In the genomic region with DNA sequence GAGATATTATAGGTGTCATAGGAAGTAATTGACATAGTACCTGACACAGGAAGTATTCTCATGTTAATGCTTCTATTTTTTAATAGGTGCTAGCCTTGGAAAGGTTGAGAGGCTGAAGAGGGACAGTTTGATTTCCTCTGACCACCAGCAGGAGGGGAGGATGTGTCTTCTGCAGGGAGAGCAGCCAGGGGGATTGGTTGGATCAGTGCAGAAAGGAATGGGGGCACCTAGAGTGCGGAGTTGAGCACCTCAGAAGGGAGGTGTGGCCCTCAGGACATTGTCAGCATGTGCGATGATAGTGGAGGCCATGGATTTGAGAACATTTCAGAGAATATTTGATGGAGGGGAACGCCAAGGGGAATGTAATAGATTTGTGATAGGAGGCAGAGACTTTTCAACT, we compare ENCODE assay signal across 17 cellular contexts. TPM values are rescaled to one million over a fixed set of nuclear protein-coding genes. Genes with fewer than 3 reads are reported as not detected.
DNase-seq lines count a peak whose midpoint lies in the region; ATAC-seq, FAIRE-seq and TF ChIP-seq lines count a peak whose summit lies in the region.
"Had no signal": no experiment of that assay in that cellular context is flagged by ENCODE, and none has a peak within 500 bp of the region (broad histone marks: within the 10 kb centered on the region; RNA-seq: fewer than 3 reads in every experiment).

No MANE protein-coding gene starts in this region.

- CTCF ChIA-PET in Calu3 (lab: Charles Lee) = no interaction called here
- CTCF ChIA-PET in RWPE1 (lab: Yijun Ruan, JAX) = no interaction called here

- TF ChIP-seq CTCF in Calu3 (IDR thresholded peaks at IDR 0.05; ENCODE audit: unreplicated experiment) (no peak), RWPE1 (conservative IDR thresholded peaks at IDR 0.05; ENCODE audit: low read depth) (no peak), kidney (IDR thresholded peaks at IDR 0.05; ENCODE audit: borderline replicate concordance, extremely low read depth, insufficient read depth) (no peak)

- H3K36me3 ChIP-seq in kidney (ENCODE audit: control insufficient read depth in 1 of 2, insufficient read depth in 2 of 2, low read length in 2 of 2) = peaks cover 9 to 14% of the 10 kb centered on the region in 2 donors

- H3K36me3 Mint-ChIP-seq in Calu3 (ENCODE audit: insufficient read depth, unreplicated experiment) = peaks cover 72% of the 10 kb centered on the region
- peaks cover 58% of the 10 kb centered on the region for H3K36me3 Mint-ChIP-seq in central memory CD8-positive, alpha-beta T cell (ENCODE audit: insufficient read depth)
- H3K36me3 Mint-ChIP-seq in naive B cell = peaks cover 5 to 10% of the 10 kb centered on the region in 2 donors

- peaks cover 8 to 13% of the 10 kb centered on the region in 2 donors for H3K4me1 ChIP-seq in kidney (ENCODE audit: control insufficient read depth in 1 of 2, insufficient read depth in 1 of 2, low read depth in 1 of 2, low read length in 2 of 2)

- no peak overlapping the region for H3K4me3 ChIP-seq in kidney (ENCODE audit: low read length in 2 of 2)
- H3K4me3 ChIP-seq: heart left ventricle, thyroid gland had no signal

- H3K27ac Mint-ChIP-seq in Calu3 (ENCODE audit: unreplicated experiment) = peak overlapping the region; percentile 70
- peak overlapping the region; percentile 91 for H3K27ac Mint-ChIP-seq in central memory CD8-positive, alpha-beta T cell (ENCODE audit: low read depth)
- H3K27ac Mint-ChIP-seq in naive B cell = peak overlapping the region; percentile 55 to 87 (median 80)

- H3K4me1 Mint-ChIP-seq in Calu3 (ENCODE audit: low read depth, unreplicated experiment) (peaks cover 46% of the 10 kb centered on the region), naive B cell (peaks cover 59 to 81% (median 65%) of the 10 kb centered on the region in 3 donors)
- H3K4me1 Mint-ChIP-seq in central memory CD8-positive, alpha-beta T cell = peaks cover 85% of the 10 kb centered on the region

- no peaks in the 10 kb centered on the region for H3K9me3 ChIP-seq in kidney (ENCODE audit: control insufficient read depth in 1 of 2, low read length in 2 of 2)
- H3K9me3 ChIP-seq: heart left ventricle, thyroid gland had no signal

- H3K27ac ChIP-seq in RWPE1 (peak overlapping the region; percentile 43; the same call in 1 of the 2 replicates), kidney (ENCODE audit: low read depth in 2 of 2, low read length in 2 of 2) (no peak overlapping the region)
- H3K27ac ChIP-seq: heart left ventricle, thyroid gland had no signal

- no peak for FAIRE-seq in kidney (lab: Jason Lieb, UNC)
- FAIRE-seq: RCC 7860 had no signal

- H3K27me3 Mint-ChIP-seq in Calu3 (ENCODE audit: unreplicated experiment) (no peaks in the 10 kb centered on the region), naive B cell (no peaks in the 10 kb centered on the region)
- H3K27me3 Mint-ChIP-seq in central memory CD8-positive, alpha-beta T cell = no peaks in the 10 kb centered on the region
- H3K27me3 Mint-ChIP-seq: activated CD4-positive, alpha-beta T cell treated with anti-CD3 and anti-CD28 coated beads, Interleukin-2, amount 10 ng/mL, durations not matched to agents 7 days and 5 days had no signal

- POLR2A ChIA-PET in RWPE1 (lab: Yijun Ruan, JAX; ENCODE audit: low non-redundant PET) = no interaction called here

- H3K4me3 Mint-ChIP-seq in Calu3 (ENCODE audit: low read depth, unreplicated experiment) (peak overlapping the region; percentile 3), naive B cell (peak overlapping the region in 4 of 8 donors; percentile 1 to 35 (median 6))
- peak overlapping the region; percentile 48 for H3K4me3 Mint-ChIP-seq in central memory CD8-positive, alpha-beta T cell
- H3K4me3 Mint-ChIP-seq: activated CD4-positive, alpha-beta T cell treated with anti-CD3 and anti-CD28 coated beads, Interleukin-2, amount 10 ng/mL, durations not matched to agents 7 days and 5 days had no signal

- H3K9ac ChIP-seq in kidney (ENCODE audit: low read length in 2 of 2) = no peak overlapping the region

- DNase-seq in Calu3 (no peak), RWPE1 (ENCODE audit: low spot score) (no peak), naive B cell (no peak), kidney (no peak), NCI-H446 treated with DMSO at 0.1 percent for 48 hours (lab: John Stamatoyannopoulos, UW) (no peak), NOMO-1 treated with DMSO at 0.1 percent for 48 hours (lab: John Stamatoyannopoulos, UW; ENCODE audit: unreplicated experiment) (no peak)
- no peak for DNase-seq in central memory CD8-positive, alpha-beta T cell (ENCODE audit: low spot score in 2 of 2)
- DNase-seq: activated CD4-positive, alpha-beta T cell treated with anti-CD3 and anti-CD28 coated beads, Interleukin-2, amount 10 ng/mL, durations not matched to agents 7 days and 5 days; activated effector memory CD4-positive, alpha-beta T cell treated with anti-CD3 and anti-CD28 coated beads, Interleukin-2, amount 50 U/mL, for 16 hours; caudate nucleus; GDM1; heart left ventricle; NCI-H1930; NCI-H510A treated with DMSO at 0.1 percent for 48 hours; stimulated activated CD4-positive, alpha-beta T cell treated with anti-CD3 and anti-CD28 coated beads, Interleukin-1b, Interleukin-23, amount 100 ng/mL, for 48 hours; thyroid gland had no signal

- BruUV-seq in Calu3 (replicated peaks; lab: Mats Ljungman, UMichigan) = no TSS peak

- H3K9me3 Mint-ChIP-seq in Calu3 (ENCODE audit: low read depth, unreplicated experiment) = no peaks in the 10 kb centered on the region
- H3K9me3 Mint-ChIP-seq in central memory CD8-positive, alpha-beta T cell = no peaks in the 10 kb centered on the region
- no peaks in the 10 kb centered on the region for H3K9me3 Mint-ChIP-seq in naive B cell
- H3K9me3 Mint-ChIP-seq: activated CD4-positive, alpha-beta T cell treated with anti-CD3 and anti-CD28 coated beads, Interleukin-2, amount 10 ng/mL, durations not matched to agents 7 days and 5 days had no signal

- ATAC-seq in central memory CD8-positive, alpha-beta T cell (replicated peaks; ENCODE audit: extremely low read depth, poor library complexity, severe bottlenecking) = no peak
- no peak for ATAC-seq in naive B cell (ENCODE audit: low read depth in 2 of 2)

- intact Hi-C loops in Calu3 (cut with micrococcal nuclease; ENCODE audit: unreplicated experiment) = loop anchor here (5.0 to 10.0 kb wide), 2 partner anchors 158 to 200 kb away; no protein-coding TSS in a partner anchor
- intact Hi-C loops in kidney (cut with DNase I) = no loop called here

RNA-seq across cellular contexts. Expression of a gene that starts 23.4 kb away (rescaled TPM):
- 57.1 and 59.6 TPM in 2 replicates for total RNA-seq in Calu3 (2022)
- 10 to 100 TPM; 10.1 to 24.8 (median 14.5) TPM for polyA plus RNA-seq in naive B cell (ENCODE audit: low read depth in 6 of 6)
- 77.0 TPM for total RNA-seq in kidney
- 14.7 TPM for polyA plus RNA-seq in kidney (ENCODE audit: insufficient read depth, low read depth, low replicate concordance)
